In the genomic region with DNA sequence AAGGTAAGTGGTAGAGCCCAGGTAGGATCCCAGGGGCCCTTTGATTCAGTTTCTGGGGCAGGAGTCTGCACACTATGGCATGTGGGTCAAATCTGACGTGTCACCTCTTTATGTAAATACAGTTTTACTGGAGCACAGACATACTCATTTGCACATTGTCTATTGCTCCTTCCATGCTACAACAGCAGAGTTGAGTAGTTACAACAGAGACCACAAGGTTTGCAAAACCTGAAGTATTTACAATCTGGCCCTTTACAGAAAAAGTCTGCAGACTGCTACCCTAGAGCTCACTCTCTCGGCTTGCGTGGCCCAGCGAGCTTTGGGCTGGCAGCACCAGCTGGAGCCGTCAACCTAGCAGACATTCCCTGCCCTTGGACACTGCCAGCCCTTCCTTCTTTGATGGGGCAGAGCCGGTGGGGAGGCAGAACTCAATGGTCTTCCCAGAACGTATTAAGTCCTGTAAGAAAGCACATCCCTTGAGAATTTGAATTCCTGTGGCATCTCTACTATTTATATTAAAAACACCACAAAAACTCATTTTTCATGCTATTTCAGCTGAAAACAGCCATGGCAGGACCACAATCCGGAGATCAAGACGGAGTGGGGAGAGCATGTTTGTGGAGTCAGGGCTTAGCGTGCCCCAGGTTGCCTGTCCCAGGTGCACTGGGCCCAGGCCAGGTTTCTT, we compare ENCODE assay signal across 14 cellular contexts.
A peak's percentile ranks its signal among the peaks of the same experiment; 100 is the strongest.
DNase-seq lines count a peak whose midpoint lies in the region; TF ChIP-seq lines count a peak whose summit lies in the region.
"Had no signal": no experiment of that assay in that cellular context is flagged by ENCODE, and none has a peak within 500 bp of the region (broad histone marks: within the 10 kb centered on the region; RNA-seq: fewer than 3 reads in every experiment).

No MANE protein-coding gene starts in this region.

- H3K9me3 ChIP-seq in thyroid gland = no peaks in the 10 kb centered on the region
- H3K9me3 ChIP-seq: Peyer's patch had no signal

- WGBS in thyroid gland, 2 donors = 85 to 87% methylated on average over 10 of the region's 10 CpGs

- no peaks in the 10 kb centered on the region for H3K4me1 ChIP-seq in thyroid gland
- H3K4me1 ChIP-seq: Peyer's patch had no signal

- DNase-seq in M059J (ENCODE audit: low read depth) (peak; percentile 51), astrocyte of the cerebellum (ENCODE audit: low read depth) (peak; percentile 76), iris pigment epithelial cell (ENCODE audit: low read depth) (peak; percentile 28), thyroid gland (no peak), T1000 (lab: John Stamatoyannopoulos, UW) (no peak), C1 segment of cervical spinal cord (lab: John Stamatoyannopoulos, UW) (no peak)
- no peak for DNase-seq in activated CD8-positive, alpha-beta memory T cell treated with anti-CD3 and anti-CD28 coated beads, Interleukin-2, amount 50 U/mL, for 48 hours
- DNase-seq: DND-41, NCI-H1048, NCI-H1436 treated with DMSO at 0.1 percent for 48 hours, NCI-H2029 treated with DMSO at 0.1 percent for 48 hours, NCI-H2171 treated with DMSO at 0.1 percent for 48 hours, NCI-H510A, Peyer's patch had no signal

- no peak overlapping the region for H3K27ac ChIP-seq in thyroid gland
- H3K27ac ChIP-seq: Peyer's patch had no signal

- TF ChIP-seq POLR2A in thyroid gland (IDR thresholded peaks at IDR 0.05) = no peak

- no peaks in the 10 kb centered on the region for H3K27me3 ChIP-seq in thyroid gland
- H3K27me3 ChIP-seq: Peyer's patch had no signal

- H3K4me3 ChIP-seq in astrocyte of the cerebellum (ENCODE audit: low read depth, low read length) (no peak overlapping the region), thyroid gland (replicated peaks in 1 of 3) (no peak overlapping the region)
- H3K4me3 ChIP-seq: Peyer's patch had no signal

- no peak for TF ChIP-seq CTCF in astrocyte of the cerebellum (IDR thresholded peaks at IDR 0.05; ENCODE audit: low read depth, low read length, missing control alignments)
- TF ChIP-seq CTCF in thyroid gland (IDR thresholded peaks at IDR 0.05) = no peak

- intact Hi-C loops in thyroid gland (cut with DNase I) = loop anchor here (10.0 kb wide), 1 partner anchor 154 kb away; the partner anchor contains the start of gene ADAMTS18

- in situ Hi-C loops in astrocyte of the cerebellum (cut with HindIII; ENCODE audit: low sequenced_read_pairs) = no loop called here

- H3K36me3 ChIP-seq in thyroid gland = no peaks in the 10 kb centered on the region
- H3K36me3 ChIP-seq: Peyer's patch had no signal

Comparison
In these comparisons a context has a peak if more than half of its experiments do, and no peak if none do; other contexts are left out.
1. DNase-seq: peak in M059J (single experiment), astrocyte of the cerebellum (single experiment) and iris pigment epithelial cell (single experiment); none in thyroid gland (0 of 2), T1000 (single experiment), activated CD8-positive, alpha-beta memory T cell treated with anti-CD3 and anti-CD28 coated beads, Interleukin-2, amount 50 U/mL, for 48 hours (single experiment) and C1 segment of cervical spinal cord (0 of 14).